ENCODE assay signal across 7 cellular contexts in the genomic region with DNA sequence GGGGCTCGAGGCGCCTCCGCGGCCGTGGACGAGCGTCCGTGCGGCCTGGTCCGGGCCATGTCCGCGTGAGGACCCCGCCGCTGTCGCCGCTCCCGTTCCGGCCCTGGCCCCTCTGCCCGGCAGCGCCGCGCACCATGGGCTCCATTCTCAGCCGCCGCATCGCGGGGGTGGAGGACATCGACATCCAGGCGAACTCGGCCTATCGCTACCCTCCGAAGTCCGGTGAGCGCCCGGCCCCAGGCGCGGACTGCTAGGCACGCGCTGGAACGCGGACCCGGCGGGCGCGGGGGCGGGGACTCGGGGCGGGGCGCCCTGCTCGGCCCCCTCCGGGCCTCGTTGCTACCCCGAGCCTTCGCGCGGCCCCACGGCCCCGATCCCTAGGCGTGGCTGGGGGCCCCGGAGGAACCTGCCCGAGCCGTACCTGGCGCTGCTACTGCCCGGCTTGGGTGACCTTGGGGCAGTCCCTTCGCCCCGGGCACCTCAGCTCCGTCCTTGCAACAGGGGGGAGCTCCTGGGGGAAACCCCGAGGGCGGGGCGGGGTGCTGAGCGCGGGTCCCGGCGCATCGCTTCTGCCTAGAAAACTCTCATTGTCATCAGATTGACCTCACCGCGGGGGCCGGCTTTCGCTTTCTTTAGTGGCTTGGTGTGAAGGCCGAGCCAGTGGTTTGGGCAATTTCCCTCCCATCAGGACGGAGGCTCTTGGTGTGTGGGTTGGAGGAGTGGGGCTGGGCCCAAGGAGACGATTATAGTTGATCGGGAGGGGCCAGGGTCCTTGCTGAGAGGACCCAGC. TPM values are rescaled to one million over a fixed set of nuclear protein-coding genes. Genes with fewer than 3 reads are reported as not detected.
DNase-seq lines count a peak whose midpoint lies in the region; ATAC-seq and TF ChIP-seq lines count a peak whose summit lies in the region.

No MANE protein-coding gene starts in this region.

- peak overlapping the region; percentile 99 for H3K4me3 Mint-ChIP-seq in nephron progenitor cell

- H3K4me1 ChIP-seq in fibroblast of lung (ENCODE audit: control insufficient read depth, extremely low read depth, insufficient read depth, low read length) (peaks cover 5% of the 10 kb centered on the region), stomach smooth muscle (ENCODE audit: control insufficient read depth, insufficient read depth, low read length) (peaks cover 24% of the 10 kb centered on the region)

- peak overlapping the region; percentile 70 to 90 (median 76) for H3K4me3 ChIP-seq in fibroblast of lung (replicated peaks in 1 of 4; ENCODE audit: control extremely low read depth in 1 of 4, insufficient read depth in 1 of 4, low read depth in 3 of 4, low read length in 4 of 4)
- H3K4me3 ChIP-seq in stomach smooth muscle (ENCODE audit: low read length in 2 of 2) = peak overlapping the region; percentile 88 to 99

- no peaks in the 10 kb centered on the region for H3K27me3 ChIP-seq in fibroblast of lung (ENCODE audit: control insufficient read depth, insufficient read depth, low read length)
- no peaks in the 10 kb centered on the region for H3K27me3 ChIP-seq in stomach smooth muscle (ENCODE audit: control insufficient read depth in 1 of 2, insufficient read depth in 2 of 2, low read length in 2 of 2)

- no peaks in the 10 kb centered on the region for H3K9me3 ChIP-seq in fibroblast of lung (ENCODE audit: control insufficient read depth, insufficient read depth, low read depth, low read length)
- no peaks in the 10 kb centered on the region for H3K9me3 ChIP-seq in stomach smooth muscle (ENCODE audit: control insufficient read depth in 2 of 2, low read length in 2 of 2)

- peaks cover 22% of the 10 kb centered on the region for H3K36me3 Mint-ChIP-seq in nephron progenitor cell (ENCODE audit: low read depth)

- H3K27ac ChIP-seq in fibroblast of lung (ENCODE audit: insufficient read depth, low read length) (peak overlapping the region; percentile 97), stomach smooth muscle (ENCODE audit: low read length) (peak overlapping the region; percentile 93)

- H3K27me3 Mint-ChIP-seq in nephron progenitor cell (ENCODE audit: low read depth, poor library complexity) = no peaks in the 10 kb centered on the region

- TF ChIP-seq CTCF in fibroblast of lung (conservative IDR thresholded peaks at IDR 0.05 in 1 of 2, IDR thresholded peaks at IDR 0.05 in 1 of 2; ENCODE audit: low read depth in 1 of 2, low read length in 2 of 2) (no peak), nephron progenitor cell (IDR thresholded peaks at IDR 0.05) (no peak)

- H2AFZ ChIP-seq in fibroblast of lung (ENCODE audit: low read length) = peak overlapping the region; percentile 85

- ATAC-seq in GM18861 (IDR thresholded peaks at IDR 0.05; ENCODE audit: unreplicated experiment) (peak; percentile 31), HG02852 (IDR thresholded peaks at IDR 0.05; ENCODE audit: unreplicated experiment) (peak; percentile 47)

- H3K36me3 ChIP-seq in fibroblast of lung (ENCODE audit: control insufficient read depth, insufficient read depth, low read length) = no peaks in the 10 kb centered on the region
- H3K36me3 ChIP-seq in stomach smooth muscle (ENCODE audit: control insufficient read depth in 2 of 2, insufficient read depth in 2 of 2, low read length in 2 of 2) = no peaks in the 10 kb centered on the region

- H3K9me3 Mint-ChIP-seq in nephron progenitor cell = peaks cover 6% of the 10 kb centered on the region

- no peaks in the 10 kb centered on the region for H4K20me1 ChIP-seq in fibroblast of lung (ENCODE audit: control insufficient read depth, extremely low read depth, insufficient read depth, low read length)

- H3K4me1 Mint-ChIP-seq in nephron progenitor cell = peaks cover 35% of the 10 kb centered on the region

- H3K4me2 ChIP-seq in fibroblast of lung (ENCODE audit: extremely low read depth, insufficient read depth, low read length) = peak overlapping the region; percentile 81

- H3K27ac Mint-ChIP-seq in nephron progenitor cell = peak overlapping the region; percentile 91

- peaks cover 40% of the 10 kb centered on the region for H3K79me2 ChIP-seq in fibroblast of lung (ENCODE audit: control insufficient read depth, insufficient read depth, low read length)

- H3K9ac ChIP-seq in fibroblast of lung (ENCODE audit: insufficient read depth, low read length) = peak overlapping the region; percentile 96
- H3K9ac ChIP-seq in stomach smooth muscle (ENCODE audit: low read length in 2 of 2) = peak overlapping the region; percentile 88 to 96

- DNase-seq in NOMO-1 treated with DMSO at 0.1 percent for 48 hours (lab: John Stamatoyannopoulos, UW; ENCODE audit: unreplicated experiment) (peak; percentile 68), fibroblast of lung (ENCODE audit: low read depth in 2 of 2) (peak; percentile 66 to 67), nephron progenitor cell (peak; percentile 71)
- peak; percentile 88 for DNase-seq in activated T-cell treated with anti-CD3 and anti-CD28 coated beads, Interleukin-2, amount 50 U/mL, for 48 hours

RNA-seq across cellular contexts. Expression of gene MGRN1, which starts 0.4 kb away (rescaled TPM):
- total RNA-seq in fibroblast of lung = 15.9 and 26.1 TPM in 2 replicates
- 5.4 and 9.6 TPM in 2 replicates for polyA plus RNA-seq in fibroblast of lung
- polyA plus RNA-seq in fibroblast of lung (2012) = 36.1 and 49.0 TPM in 2 replicates
- polyA minus RNA-seq in fibroblast of lung (ENCODE audit: low replicate concordance) = 75.9 and 78.4 TPM in 2 replicates

RNA-seq across cellular contexts. Expression of gene UBALD1, which starts 10.3 kb away (rescaled TPM):
- 3.6 and 4.4 TPM in 2 replicates for total RNA-seq in fibroblast of lung
- 2.2 and 3.7 TPM in 2 replicates for polyA plus RNA-seq in fibroblast of lung
- 16.1 and 20.2 TPM in 2 replicates for polyA plus RNA-seq in fibroblast of lung (2012)
- polyA minus RNA-seq in fibroblast of lung (ENCODE audit: low replicate concordance) = 4.7 and 6.0 TPM in 2 replicates

Comparison
In these comparisons a context has a peak if more than half of its experiments do, and no peak if none do; other contexts are left out.
1. Peak in every context shown above with its lines: DNase-seq, ATAC-seq, H3K4me3 ChIP-seq and H3K27ac ChIP-seq.